15 cellular contexts compared by ENCODE assay signal in the genomic region with DNA sequence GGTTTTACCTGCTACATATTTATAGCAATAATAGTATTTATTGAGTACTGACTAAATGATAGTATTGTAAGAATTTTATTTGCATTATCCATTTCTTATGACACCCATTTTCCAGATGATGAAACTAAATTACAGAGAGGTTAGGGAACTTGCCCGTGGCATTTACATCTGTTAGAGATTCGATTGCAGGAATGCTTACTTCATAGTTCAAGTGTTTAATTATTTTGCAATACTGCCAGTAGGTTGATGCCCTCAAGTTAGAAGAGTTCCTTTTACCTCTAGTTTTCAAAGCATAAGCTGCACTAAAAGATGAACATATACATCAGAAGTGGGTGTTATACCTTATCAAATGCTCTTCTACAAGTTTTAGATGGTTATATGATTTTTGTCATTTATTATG.
DNase-seq lines count a peak whose midpoint lies in the region; ATAC-seq and TF ChIP-seq lines count a peak whose summit lies in the region.
"Had no signal": no experiment of that assay in that cellular context is flagged by ENCODE, and none has a peak within 500 bp of the region (broad histone marks: within the 10 kb centered on the region; RNA-seq: fewer than 3 reads in every experiment).

No MANE protein-coding gene starts in this region.

- H3K9me2 ChIP-seq in Karpas-422 (replicated peaks; ENCODE audit: insufficient read depth, low read length): no peaks in the 10 kb centered on the region

- no peaks in the 10 kb centered on the region for H3K9me3 ChIP-seq in Karpas-422 (ENCODE audit: low read length)
- H3K9me3 ChIP-seq in gastroesophageal sphincter: no peaks in the 10 kb centered on the region
- H3K9me3 ChIP-seq in gastrocnemius medialis: no peaks in the 10 kb centered on the region

- no peaks in the 10 kb centered on the region for H4K20me1 ChIP-seq in Karpas-422 (ENCODE audit: insufficient read depth, low read depth, low read length)

- no peak overlapping the region for H3K4me3 ChIP-seq in Karpas-422 (ENCODE audit: low read length)
- H3K4me3 ChIP-seq in gastroesophageal sphincter: no peak overlapping the region
- H3K4me3 ChIP-seq in gastrocnemius medialis: no peak overlapping the region

- H3K27me3 ChIP-seq in Karpas-422 (ENCODE audit: low read length) (no peaks in the 10 kb centered on the region), gastroesophageal sphincter (no peaks in the 10 kb centered on the region), gastrocnemius medialis (no peaks in the 10 kb centered on the region)

- H3K27ac ChIP-seq in Karpas-422 (ENCODE audit: low read length): no peak overlapping the region
- no peak overlapping the region for H3K27ac ChIP-seq in gastroesophageal sphincter
- peak overlapping the region in 3 of 4 donors; percentile 10 to 35 (median 11) for H3K27ac ChIP-seq in gastrocnemius medialis

- TF ChIP-seq POLR2A in gastroesophageal sphincter (IDR thresholded peaks at IDR 0.05) (no peak), gastrocnemius medialis (IDR thresholded peaks at IDR 0.05) (no peak)

- in situ Hi-C loops in gastrocnemius medialis (cut with MboI; ENCODE audit: low sequenced_read_pairs in 4 of 4): loop anchor here in 1 of 4 donors (25.0 kb wide), 2 partner anchors 365 to 640 kb away; a partner anchor contains a TSS

- peak; percentile 39 for ATAC-seq in gastroesophageal sphincter
- no peak for ATAC-seq in gastrocnemius medialis
- no peak for ATAC-seq in left lobe of liver
- ATAC-seq in SK-N-SH treated with all-trans-retinoic acid at 6 μM for 48 hours: no peak
- ATAC-seq: Panc1 had no signal

- no peaks in the 10 kb centered on the region for H3K79me2 ChIP-seq in Karpas-422 (ENCODE audit: low read length)

- intact Hi-C loops in gastrocnemius medialis (cut with DNase I; ENCODE audit: low total_unique reads): no loop called here

- 54 to 67% methylated on average over 2 of the region's 2 CpGs for WGBS in gastroesophageal sphincter (ENCODE audit: low coverage in 1 of 2), 2 donors

- no peak overlapping the region for H3K9ac ChIP-seq in Karpas-422 (ENCODE audit: low read length)

- H3K4me1 ChIP-seq in Karpas-422 (ENCODE audit: low read length): no peaks in the 10 kb centered on the region
- peaks cover 0 to 11% (median 0%) of the 10 kb centered on the region in 3 donors for H3K4me1 ChIP-seq in gastroesophageal sphincter
- peaks cover 0 to 18% of the 10 kb centered on the region in 2 donors for H3K4me1 ChIP-seq in gastrocnemius medialis

- TF ChIP-seq CTCF in gastroesophageal sphincter (IDR thresholded peaks at IDR 0.05) (no peak), gastrocnemius medialis (IDR thresholded peaks at IDR 0.05 in 4 of 5, conservative IDR thresholded peaks at IDR 0.05 in 1 of 5) (no peak)

- peak; percentile 23 for DNase-seq in Karpas-422
- DNase-seq in SKM-1 (lab: John Stamatoyannopoulos, UW; ENCODE audit: unreplicated experiment): peak; percentile 43
- no peak for DNase-seq in gastrocnemius medialis
- no peak for DNase-seq in LoVo (ENCODE audit: low spot score)
- no peak for DNase-seq in left lobe of liver (ENCODE audit: low spot score)
- DNase-seq: ACHN, HFFc6, IMR-90, MM.1S, NCI-H187, NCI-H2107, NCI-H510A treated with DMSO at 0.1 percent for 48 hours had no signal

- H3K4me2 ChIP-seq in Karpas-422 (ENCODE audit: low read depth, low read length, poor library complexity, severe bottlenecking): no peak overlapping the region

- H2AFZ ChIP-seq in Karpas-422 (ENCODE audit: low read length): no peak overlapping the region

- H3K36me3 ChIP-seq in Karpas-422 (ENCODE audit: insufficient read depth, low read length) (no peaks in the 10 kb centered on the region), gastroesophageal sphincter (no peaks in the 10 kb centered on the region), gastrocnemius medialis (no peaks in the 10 kb centered on the region)

- TF ChIP-seq EP300 in gastroesophageal sphincter (IDR thresholded peaks at IDR 0.05): no peak

TF ChIP-seq in SK-N-SH treated with all-trans-retinoic acid at 6 μM for 48 hours, 23 proteins besides CTCF, POLR2A, EP300 and RAD21:
- TF ChIP-seq RARB (CRISPR knock-in tag; IDR thresholded peaks at IDR 0.05) (no peak), ESRRG (CRISPR knock-in tag; IDR thresholded peaks at IDR 0.05) (no peak), ZNF70 (CRISPR knock-in tag; IDR thresholded peaks at IDR 0.05) (no peak), ARNTL (CRISPR knock-in tag; IDR thresholded peaks at IDR 0.05; ENCODE audit: borderline replicate concordance, low read depth) (no peak), ZFP30 (CRISPR knock-in tag; IDR thresholded peaks at IDR 0.05) (no peak), ZC3H10 (CRISPR knock-in tag; IDR thresholded peaks at IDR 0.05) (no peak), PPARA (CRISPR knock-in tag; IDR thresholded peaks at IDR 0.05; ENCODE audit: borderline replicate concordance) (no peak), SNAI2 (CRISPR knock-in tag; IDR thresholded peaks at IDR 0.05) (no peak), TOX (CRISPR knock-in tag; IDR thresholded peaks at IDR 0.05; ENCODE audit: borderline replicate concordance) (no peak), ZNF8 (CRISPR knock-in tag; IDR thresholded peaks at IDR 0.05) (no peak), GLIS3 (CRISPR knock-in tag; IDR thresholded peaks at IDR 0.05) (no peak), CSDC2 (CRISPR knock-in tag; IDR thresholded peaks at IDR 0.05) (no peak), ZFP3 (CRISPR knock-in tag; IDR thresholded peaks at IDR 0.05) (no peak)
- TF ChIP-seq, protein P1, sequence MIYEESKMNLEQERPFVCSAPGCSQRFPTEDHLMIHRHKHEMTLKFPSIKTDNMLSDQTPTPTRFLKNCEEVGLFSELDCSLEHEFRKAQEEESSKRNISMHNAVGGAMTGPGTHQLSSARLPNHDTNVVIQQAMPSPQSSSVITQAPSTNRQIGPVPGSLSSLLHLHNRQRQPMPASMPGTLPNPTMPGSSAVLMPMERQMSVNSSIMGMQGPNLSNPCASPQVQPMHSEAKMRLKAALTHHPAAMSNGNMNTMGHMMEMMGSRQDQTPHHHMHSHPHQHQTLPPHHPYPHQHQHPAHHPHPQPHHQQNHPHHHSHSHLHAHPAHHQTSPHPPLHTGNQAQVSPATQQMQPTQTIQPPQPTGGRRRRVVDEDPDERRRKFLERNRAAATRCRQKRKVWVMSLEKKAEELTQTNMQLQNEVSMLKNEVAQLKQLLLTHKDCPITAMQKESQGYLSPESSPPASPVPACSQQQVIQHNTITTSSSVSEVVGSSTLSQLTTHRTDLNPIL (CRISPR knock-in tag; IDR thresholded peaks at IDR 0.05; ENCODE audit: low read depth): no peak
- TF ChIP-seq, protein P2, sequence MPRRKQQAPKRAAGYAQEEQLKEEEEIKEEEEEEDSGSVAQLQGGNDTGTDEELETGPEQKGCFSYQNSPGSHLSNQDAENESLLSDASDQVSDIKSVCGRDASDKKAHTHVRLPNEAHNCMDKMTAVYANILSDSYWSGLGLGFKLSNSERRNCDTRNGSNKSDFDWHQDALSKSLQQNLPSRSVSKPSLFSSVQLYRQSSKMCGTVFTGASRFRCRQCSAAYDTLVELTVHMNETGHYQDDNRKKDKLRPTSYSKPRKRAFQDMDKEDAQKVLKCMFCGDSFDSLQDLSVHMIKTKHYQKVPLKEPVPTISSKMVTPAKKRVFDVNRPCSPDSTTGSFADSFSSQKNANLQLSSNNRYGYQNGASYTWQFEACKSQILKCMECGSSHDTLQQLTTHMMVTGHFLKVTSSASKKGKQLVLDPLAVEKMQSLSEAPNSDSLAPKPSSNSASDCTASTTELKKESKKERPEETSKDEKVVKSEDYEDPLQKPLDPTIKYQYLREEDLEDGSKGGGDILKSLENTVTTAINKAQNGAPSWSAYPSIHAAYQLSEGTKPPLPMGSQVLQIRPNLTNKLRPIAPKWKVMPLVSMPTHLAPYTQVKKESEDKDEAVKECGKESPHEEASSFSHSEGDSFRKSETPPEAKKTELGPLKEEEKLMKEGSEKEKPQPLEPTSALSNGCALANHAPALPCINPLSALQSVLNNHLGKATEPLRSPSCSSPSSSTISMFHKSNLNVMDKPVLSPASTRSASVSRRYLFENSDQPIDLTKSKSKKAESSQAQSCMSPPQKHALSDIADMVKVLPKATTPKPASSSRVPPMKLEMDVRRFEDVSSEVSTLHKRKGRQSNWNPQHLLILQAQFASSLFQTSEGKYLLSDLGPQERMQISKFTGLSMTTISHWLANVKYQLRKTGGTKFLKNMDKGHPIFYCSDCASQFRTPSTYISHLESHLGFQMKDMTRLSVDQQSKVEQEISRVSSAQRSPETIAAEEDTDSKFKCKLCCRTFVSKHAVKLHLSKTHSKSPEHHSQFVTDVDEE (CRISPR knock-in tag; IDR thresholded peaks at IDR 0.05): no peak
- TF ChIP-seq, protein P3, sequence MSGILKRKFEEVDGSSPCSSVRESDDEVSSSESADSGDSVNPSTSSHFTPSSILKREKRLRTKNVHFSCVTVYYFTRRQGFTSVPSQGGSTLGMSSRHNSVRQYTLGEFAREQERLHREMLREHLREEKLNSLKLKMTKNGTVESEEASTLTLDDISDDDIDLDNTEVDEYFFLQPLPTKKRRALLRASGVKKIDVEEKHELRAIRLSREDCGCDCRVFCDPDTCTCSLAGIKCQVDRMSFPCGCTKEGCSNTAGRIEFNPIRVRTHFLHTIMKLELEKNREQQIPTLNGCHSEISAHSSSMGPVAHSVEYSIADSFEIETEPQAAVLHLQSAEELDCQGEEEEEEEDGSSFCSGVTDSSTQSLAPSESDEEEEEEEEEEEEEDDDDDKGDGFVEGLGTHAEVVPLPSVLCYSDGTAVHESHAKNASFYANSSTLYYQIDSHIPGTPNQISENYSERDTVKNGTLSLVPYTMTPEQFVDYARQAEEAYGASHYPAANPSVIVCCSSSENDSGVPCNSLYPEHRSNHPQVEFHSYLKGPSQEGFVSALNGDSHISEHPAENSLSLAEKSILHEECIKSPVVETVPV (CRISPR knock-in tag; IDR thresholded peaks at IDR 0.05): no peak
- TF ChIP-seq, protein P4, sequence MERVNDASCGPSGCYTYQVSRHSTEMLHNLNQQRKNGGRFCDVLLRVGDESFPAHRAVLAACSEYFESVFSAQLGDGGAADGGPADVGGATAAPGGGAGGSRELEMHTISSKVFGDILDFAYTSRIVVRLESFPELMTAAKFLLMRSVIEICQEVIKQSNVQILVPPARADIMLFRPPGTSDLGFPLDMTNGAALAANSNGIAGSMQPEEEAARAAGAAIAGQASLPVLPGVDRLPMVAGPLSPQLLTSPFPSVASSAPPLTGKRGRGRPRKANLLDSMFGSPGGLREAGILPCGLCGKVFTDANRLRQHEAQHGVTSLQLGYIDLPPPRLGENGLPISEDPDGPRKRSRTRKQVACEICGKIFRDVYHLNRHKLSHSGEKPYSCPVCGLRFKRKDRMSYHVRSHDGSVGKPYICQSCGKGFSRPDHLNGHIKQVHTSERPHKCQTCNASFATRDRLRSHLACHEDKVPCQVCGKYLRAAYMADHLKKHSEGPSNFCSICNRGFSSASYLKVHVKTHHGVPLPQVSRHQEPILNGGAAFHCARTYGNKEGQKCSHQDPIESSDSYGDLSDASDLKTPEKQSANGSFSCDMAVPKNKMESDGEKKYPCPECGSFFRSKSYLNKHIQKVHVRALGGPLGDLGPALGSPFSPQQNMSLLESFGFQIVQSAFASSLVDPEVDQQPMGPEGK (CRISPR knock-in tag; IDR thresholded peaks at IDR 0.05; ENCODE audit: borderline replicate concordance): no peak

Comparison
In these comparisons a context has a peak if more than half of its experiments do, and no peak if none do; other contexts are left out.
1. DNase-seq: peak in Karpas-422 (single experiment) and SKM-1 (single experiment); none in gastrocnemius medialis (0 of 2), LoVo (single experiment) and left lobe of liver (single experiment).
2. H3K27ac ChIP-seq: peak in gastrocnemius medialis (3 of 4); none in Karpas-422 (single experiment) and gastroesophageal sphincter (0 of 4).